Comparison of ENCODE assay signal across 1 cellular context in genomic region chr11:117973446-117973922, GRCh38.
TF ChIP-seq lines count a peak whose summit lies in the region.

No MANE protein-coding gene starts in this region.

TF ChIP-seq in endothelial cell of umbilical vein, 7 proteins besides CTCF, POLR2A, EP300 and RAD21:
- no peak for TF ChIP-seq POLR2AphosphoS5 (IDR thresholded peaks at IDR 0.05; ENCODE audit: insufficient read depth, low read depth, low read length)
- TF ChIP-seq EZH2 (IDR thresholded peaks at IDR 0.05; ENCODE audit: borderline replicate concordance, low read depth, low read length, severe bottlenecking): no peak
- TF ChIP-seq MYC (IDR thresholded peaks at IDR 0.05; ENCODE audit: low read depth, low read length): no peak
- no peak for TF ChIP-seq JUN (IDR thresholded peaks at IDR 0.05; ENCODE audit: borderline replicate concordance, insufficient read depth, insufficient read length, low read depth)
- TF ChIP-seq GATA2 (IDR thresholded peaks at IDR 0.05; ENCODE audit: insufficient read depth, insufficient read length, low read depth, low read length): no peak
- TF ChIP-seq FOS (IDR thresholded peaks at IDR 0.05; ENCODE audit: borderline replicate concordance, insufficient read depth, low read length): no peak
